Comparison of ENCODE assay signal across 1 cellular context in the genomic region with DNA sequence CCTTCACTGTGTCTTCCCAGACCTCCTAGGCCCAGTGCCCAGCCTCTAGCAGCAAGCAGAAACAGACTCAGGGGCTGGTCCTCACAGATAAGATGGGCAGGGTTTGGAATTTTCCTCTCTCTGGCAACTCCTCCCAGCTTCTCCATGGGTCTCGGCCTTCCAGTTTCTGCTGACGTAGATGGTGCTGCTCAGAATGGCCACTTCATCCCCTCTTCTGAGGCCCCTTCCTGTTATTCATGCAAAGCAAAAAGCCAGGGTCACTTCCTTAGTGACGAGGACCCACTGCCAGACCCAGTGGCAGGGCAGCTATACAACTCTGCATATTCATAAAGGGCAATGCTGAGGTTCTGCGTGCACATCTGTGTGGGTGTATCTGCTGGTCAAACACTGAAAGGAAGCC.
TF ChIP-seq lines count a peak whose summit lies in the region.

No MANE protein-coding gene starts in this region.

TF ChIP-seq in liver, 16 proteins besides CTCF, POLR2A, EP300 and RAD21:
- no peak for TF ChIP-seq REST (IDR thresholded peaks at IDR 0.05)
- peak; percentile 81 for TF ChIP-seq NR2F2 (IDR thresholded peaks at IDR 0.05)
- peak; percentile 13 for TF ChIP-seq SP1 (IDR thresholded peaks at IDR 0.05)
- no peak for TF ChIP-seq RXRA (IDR thresholded peaks at IDR 0.05)
- TF ChIP-seq ATF3 (IDR thresholded peaks at IDR 0.05), result no peak
- TF ChIP-seq TAF1 (conservative IDR thresholded peaks at IDR 0.05), result no peak
